8 cellular contexts compared by ENCODE assay signal in genomic region chr4:82373816-82374740, GRCh38. TPM values are rescaled to one million over a fixed set of nuclear protein-coding genes. Genes with fewer than 3 reads are reported as not detected.
DNase-seq lines count a peak whose midpoint lies in the region; ATAC-seq and TF ChIP-seq lines count a peak whose summit lies in the region.

HNRNPD (minus strand) TSS chr4:82373991; CDS start chr4:82373678, 313 bp downstream.

- peak within 1 kb of the TSS; percentile 100 for H3K4me3 Mint-ChIP-seq in CD8-positive, alpha-beta T cell

- H3K27me3 Mint-ChIP-seq in CD8-positive, alpha-beta T cell (ENCODE audit: low read depth), result no peaks in the 10 kb centered on the region

- H3K4me1 Mint-ChIP-seq in CD8-positive, alpha-beta T cell (ENCODE audit: low read depth), result peaks cover 51% of the 10 kb centered on the region

- peak within 1 kb of the TSS; percentile 94 for H3K4me3 ChIP-seq in CD8-positive, alpha-beta T cell (ENCODE audit: low read depth, low read length)
- peak within 1 kb of the TSS; percentile 89 for H3K4me3 ChIP-seq in lower lobe of right lung

- CTCF ChIA-PET in CD8-positive, alpha-beta T cell (lab: Charles Lee), result interaction anchor here (0.7 to 1.2 kb wide), 4 partner anchors 21 to 89 kb away, joined by 3 to 4 read pairs (median 3); partner anchors contain the start of gene HNRNPDL

- peak within 1 kb of the TSS; percentile 100 for H3K27ac Mint-ChIP-seq in CD8-positive, alpha-beta T cell

- intact Hi-C loops in CD8-positive, alpha-beta T cell (cut with DNase I, micrococcal nuclease), result loop anchor here (1.0 to 10.0 kb wide), 18 partner anchors 55 to 1111 kb away; partner anchors contain the start of genes LIN54 (in 2 of the 2), SEC31A (in 2 of the 2), ABRAXAS1 (in 1 of the 2) and COPS4 (in 1 of the 2)
- intact Hi-C loops in lower lobe of right lung (cut with DNase I), result loop anchor here (10.0 kb wide), 1 partner anchor 51 kb away; no protein-coding TSS in a partner anchor

- no peaks in the 10 kb centered on the region for H3K27me3 ChIP-seq in CD8-positive, alpha-beta T cell (ENCODE audit: insufficient read depth, low read length)
- H3K27me3 ChIP-seq in lower lobe of right lung (ENCODE audit: low read depth), result no peaks in the 10 kb centered on the region

- H3K9me3 ChIP-seq in CD8-positive, alpha-beta T cell (ENCODE audit: low read length), result no peaks in the 10 kb centered on the region
- H3K9me3 ChIP-seq in lower lobe of right lung, result no peaks in the 10 kb centered on the region

- H3K4me1 ChIP-seq in CD8-positive, alpha-beta T cell (ENCODE audit: insufficient read depth, low read length), result peaks cover 33% of the 10 kb centered on the region
- peaks cover 41% of the 10 kb centered on the region for H3K4me1 ChIP-seq in lower lobe of right lung

- ATAC-seq in CD8-positive, alpha-beta T cell, result peak; percentile 83
- ATAC-seq in GM19467 (IDR thresholded peaks at IDR 0.05; ENCODE audit: unreplicated experiment) (peak; percentile 94), lower lobe of right lung (peak; percentile 94 to 96)

- H3K9me3 Mint-ChIP-seq in CD8-positive, alpha-beta T cell, result no peaks in the 10 kb centered on the region

- POLR2A ChIA-PET in CD8-positive, alpha-beta T cell (lab: Charles Lee), result interaction anchor here (0.7 to 3.2 kb wide), 9 partner anchors 9 to 661 kb away, joined by 3 to 95 read pairs (median 4); partner anchors contain the start of genes COPS4, ENOPH1 and HNRNPDL

- no peaks in the 10 kb centered on the region for H3K36me3 ChIP-seq in CD8-positive, alpha-beta T cell (ENCODE audit: insufficient read depth, low read length)
- peaks cover 11% of the 10 kb centered on the region for H3K36me3 ChIP-seq in lower lobe of right lung

- no peak for TF ChIP-seq CTCF in CD8-positive, alpha-beta T cell (IDR thresholded peaks at IDR 0.05)
- TF ChIP-seq CTCF in lower lobe of right lung (IDR thresholded peaks at IDR 0.05), result no peak

- peak within 1 kb of the TSS; percentile 87 for H3K27ac ChIP-seq in CD8-positive, alpha-beta T cell (ENCODE audit: low read depth, low read length)
- H3K27ac ChIP-seq in lower lobe of right lung, result peak within 1 kb of the TSS; percentile 99

- DNase-seq in CD8-positive, alpha-beta T cell, result peak; percentile 76 to 95 (median 88)
- DNase-seq in HS-27A (ENCODE audit: low read depth), result peak; percentile 99
- peak; percentile 62 for DNase-seq in NK-92 (lab: John Stamatoyannopoulos, UW; ENCODE audit: unreplicated experiment)
- peak; percentile 80 to 81 for DNase-seq in activated CD8-positive, alpha-beta memory T cell treated with anti-CD3 and anti-CD28 coated beads for 1 hour (ENCODE audit: extremely low read depth in 1 of 2, low read depth in 1 of 2)
- peak; percentile 85 for DNase-seq in effector CD4-positive, alpha-beta T cell
- DNase-seq in lower lobe of right lung, result peak; percentile 99
- DNase-seq in stimulated activated CD4-positive, alpha-beta T cell treated with anti-CD3 and anti-CD28 coated beads, TNF-alpha, amount 100 ng/mL, for 24 hours (ENCODE audit: low read depth in 3 of 3), result peak; percentile 82 to 95 (median 86)

- peaks cover 51% of the 10 kb centered on the region for H3K36me3 Mint-ChIP-seq in CD8-positive, alpha-beta T cell

RNA-seq across cellular contexts. Expression of gene HNRNPD, which starts in this region (rescaled TPM):
- 100 to 1,000 TPM; 245 to 248 TPM for total RNA-seq in CD8-positive, alpha-beta T cell
- 146 TPM for total RNA-seq in lower lobe of right lung

Comparison
In these comparisons a context has a peak if more than half of its experiments do, and no peak if none do; other contexts are left out.
1. Peak in every context shown above with its lines: DNase-seq, ATAC-seq, H3K4me3 ChIP-seq and H3K27ac ChIP-seq.